Comparison of ENCODE assay signal across 9 cellular contexts in genomic region chr17:35373532-35373983, GRCh38. TPM values are rescaled to one million over a fixed set of nuclear protein-coding genes. Genes with fewer than 3 reads are reported as not detected.
DNase-seq lines count a peak whose midpoint lies in the region; TF ChIP-seq lines count a peak whose summit lies in the region.
"Had no signal": no experiment of that assay in that cellular context is flagged by ENCODE, and none has a peak within 500 bp of the region (broad histone marks: within the 10 kb centered on the region; RNA-seq: fewer than 3 reads in every experiment).

TSS of gene SLFN11 (minus strand) at chr17:35373621. CDS start at chr17:35363807, 9,814 bp downstream.

- peak within 1 kb of the TSS; percentile 96 for H3K9ac ChIP-seq in mesenchymal stem cell (ENCODE audit: low read length)

- 2% methylated on average over 22 of the region's 22 CpGs for WGBS in mesenchymal stem cell

- peak; percentile 46 for DNase-seq in D341Med (ENCODE audit: low spot score)
- peak; percentile 63 for DNase-seq in NCI-H460 (ENCODE audit: extremely low read depth, low read depth)
- DNase-seq in activated CD8-positive, alpha-beta memory T cell treated with anti-CD3 and anti-CD28 coated beads for 4 hours (ENCODE audit: low read depth in 2 of 2), result peak; percentile 83 to 85
- peak; percentile 78 to 85 (median 83) for DNase-seq in effector memory CD4-positive, alpha-beta T cell
- DNase-seq in mesenchymal stem cell, result peak; percentile 86
- peak; percentile 76 for DNase-seq in stimulated activated CD8-positive, alpha-beta memory T cell treated with anti-CD3 and anti-CD28 coated beads, Interleukin-12 subunit alpha, Interleukin-12 subunit beta, amount 100 ng/mL, for 4 hours (ENCODE audit: low read depth)
- DNase-seq in retina, result no peak

- H3K4me1 ChIP-seq in HEK293 (ENCODE audit: control insufficient read depth, insufficient read depth, low read length), result peaks cover 10% of the 10 kb centered on the region
- no peaks in the 10 kb centered on the region for H3K4me1 ChIP-seq in effector memory CD4-positive, alpha-beta T cell (ENCODE audit: control insufficient read depth, insufficient read depth, low read length, poor library complexity, severe bottlenecking)
- H3K4me1 ChIP-seq in mesenchymal stem cell (ENCODE audit: control insufficient read depth, insufficient read depth, low read depth, low read length), result peaks cover 8% of the 10 kb centered on the region

- H2BK12ac ChIP-seq in mesenchymal stem cell (ENCODE audit: low read length in 2 of 2), result no peak within 1 kb of the TSS

- H3K4ac ChIP-seq in mesenchymal stem cell (ENCODE audit: low read depth in 1 of 2, low read length in 2 of 2), result peak within 1 kb of the TSS in 1 of 2 experiments; percentile 30

- peak within 1 kb of the TSS in 1 of 2 experiments; percentile 23 for H3K23ac ChIP-seq in mesenchymal stem cell (ENCODE audit: low read length in 2 of 2)

- H3K27ac ChIP-seq in HEK293 (ENCODE audit: extremely low read depth, low read depth, low read length), result peak within 1 kb of the TSS; percentile 100
- peak within 1 kb of the TSS; percentile 86 for H3K27ac ChIP-seq in effector memory CD4-positive, alpha-beta T cell (ENCODE audit: insufficient read depth, low read length, poor library complexity, severe bottlenecking)
- H3K27ac ChIP-seq in mesenchymal stem cell (ENCODE audit: low read length, poor library complexity, severe bottlenecking), result no peak within 1 kb of the TSS
- H3K27ac ChIP-seq: epithelial cell of prostate had no signal

- H4K91ac ChIP-seq in mesenchymal stem cell (ENCODE audit: low read length), result no peak within 1 kb of the TSS

- peak within 1 kb of the TSS; percentile 51 for H2BK5ac ChIP-seq in mesenchymal stem cell (ENCODE audit: low read depth, low read length, poor library complexity, severe bottlenecking)

- CTCF ChIA-PET in HEK293 (lab: Yijun Ruan, JAX), result interaction anchor here (0.7 to 2.7 kb wide), 4 partner anchors 60 to 390 kb away, joined by 3 to 8 read pairs (median 4); no protein-coding TSS in a partner anchor

- TF ChIP-seq CTCF in HEK293 (tag by site-specific recombination; IDR thresholded peaks at IDR 0.05), result no peak

- H3K79me1 ChIP-seq in mesenchymal stem cell (replicated peaks; ENCODE audit: low read length, poor library complexity, severe bottlenecking), result no peaks in the 10 kb centered on the region

- peak within 1 kb of the TSS; percentile 3 to 18 for H3K18ac ChIP-seq in mesenchymal stem cell (ENCODE audit: low read depth in 1 of 2, low read length in 2 of 2)

- H3K36me3 ChIP-seq in HEK293 (ENCODE audit: control insufficient read depth in 2 of 2, insufficient read depth in 1 of 2, low read length in 2 of 2) (peaks cover 17 to 18% of the 10 kb centered on the region in 2 experiments), mesenchymal stem cell (ENCODE audit: control insufficient read depth in 1 of 2, insufficient read depth in 2 of 2, low read depth in 1 of 2, low read length in 2 of 2) (peaks cover 0 to 9% of the 10 kb centered on the region in 2 experiments)
- no peaks in the 10 kb centered on the region for H3K36me3 ChIP-seq in effector memory CD4-positive, alpha-beta T cell (ENCODE audit: control insufficient read depth, insufficient read depth, low read length)

- peak within 1 kb of the TSS; percentile 88 for H3K4me3 ChIP-seq in HEK293 (ENCODE audit: low read depth, low read length)
- H3K4me3 ChIP-seq in effector memory CD4-positive, alpha-beta T cell (ENCODE audit: insufficient read depth, low read depth, low read length, poor library complexity, severe bottlenecking), result peak within 1 kb of the TSS; percentile 81
- H3K4me3 ChIP-seq in mesenchymal stem cell (ENCODE audit: insufficient read depth in 1 of 2, low read depth in 1 of 2, low read length in 2 of 2), result peak within 1 kb of the TSS; percentile 65 to 85

- no peak within 1 kb of the TSS for H2AK5ac ChIP-seq in mesenchymal stem cell (ENCODE audit: low read length, severe bottlenecking)

- H3K4me2 ChIP-seq in mesenchymal stem cell (ENCODE audit: low read length, poor library complexity, severe bottlenecking), result peak within 1 kb of the TSS; percentile 100

- H3K9me3 ChIP-seq in HEK293 (ENCODE audit: control insufficient read depth, insufficient read depth, low read depth, low read length) (no peaks in the 10 kb centered on the region), mesenchymal stem cell (ENCODE audit: control insufficient read depth, low read length) (peaks cover 6% of the 10 kb centered on the region)
- no peaks in the 10 kb centered on the region for H3K9me3 ChIP-seq in effector memory CD4-positive, alpha-beta T cell (ENCODE audit: control insufficient read depth, low read length)

- POLR2A ChIA-PET in HEK293 (lab: Yijun Ruan, JAX), result interaction anchor here (0.6 to 2.7 kb wide), 33 partner anchors 8 to 614 kb away, joined by 3 to 54 read pairs (median 5); partner anchors contain the start of genes PEX12, RAD51D, RFFL and SLFN12

- no peaks in the 10 kb centered on the region for H3K27me3 ChIP-seq in effector memory CD4-positive, alpha-beta T cell (replicated peaks; ENCODE audit: control insufficient read depth, insufficient read depth, low read length, poor library complexity, severe bottlenecking)
- H3K27me3 ChIP-seq in mesenchymal stem cell (ENCODE audit: control insufficient read depth in 1 of 2, insufficient read depth in 1 of 2, low read length in 2 of 2), result peaks cover 0 to 33% of the 10 kb centered on the region in 2 experiments

- no peak within 1 kb of the TSS for H2BK15ac ChIP-seq in mesenchymal stem cell (ENCODE audit: low read depth, poor library complexity, severe bottlenecking)

- H4K8ac ChIP-seq in mesenchymal stem cell (ENCODE audit: low read length), result peak within 1 kb of the TSS; percentile 42

- H2BK120ac ChIP-seq in mesenchymal stem cell (ENCODE audit: low read depth, low read length), result peak within 1 kb of the TSS; percentile 61

- no peak within 1 kb of the TSS for H3K14ac ChIP-seq in mesenchymal stem cell (ENCODE audit: low read length in 2 of 2)

- peak within 1 kb of the TSS; percentile 86 for H2AFZ ChIP-seq in mesenchymal stem cell (ENCODE audit: low read depth, low read length)

TF ChIP-seq in HEK293, 187 proteins besides CTCF, POLR2A, EP300 and RAD21 (continues in another document):
- TF ChIP-seq ZNF596 (tag by site-specific recombination; IDR thresholded peaks at IDR 0.05), result 0 out of 2 replicates have a peak, but pooled peaks have one; percentile 32
- TF ChIP-seq GLIS2 (tag by site-specific recombination; IDR thresholded peaks at IDR 0.05), result peak; percentile 87
- TF ChIP-seq ZBTB26 (tag by site-specific recombination; optimal IDR thresholded peaks at IDR 0.05), result peak; percentile 15
- peak; percentile 93 for TF ChIP-seq EGR2 (tag by site-specific recombination; IDR thresholded peaks at IDR 0.05; ENCODE audit: low read depth)
- TF ChIP-seq ZNF324 (tag by site-specific recombination; IDR thresholded peaks at IDR 0.05), result peak; percentile 55; the same call in 1 of the 2 replicates
- TF ChIP-seq ZNF529 (tag by site-specific recombination; IDR thresholded peaks at IDR 0.05; ENCODE audit: insufficient replicate concordance), result no peak
- peak; percentile 91 for TF ChIP-seq ZNF561 (tag by site-specific recombination; IDR thresholded peaks at IDR 0.05; ENCODE audit: borderline replicate concordance)
- peak; percentile 97 for TF ChIP-seq ZFHX2 (tag by site-specific recombination; conservative IDR thresholded peaks at IDR 0.05)
- no peak for TF ChIP-seq ZNF423 (tag by site-specific recombination; IDR thresholded peaks at IDR 0.05)
- 0 out of 2 replicates have a peak, but pooled peaks have one; percentile 46 for TF ChIP-seq KLF17 (tag by site-specific recombination; IDR thresholded peaks at IDR 0.05)
- 0 out of 2 replicates have a peak, but pooled peaks have one; percentile 49 for TF ChIP-seq ZNF843 (tag by site-specific recombination; IDR thresholded peaks at IDR 0.05)
- peak; percentile 31; the same call in 1 of the 2 replicates for TF ChIP-seq KLF10 (tag by site-specific recombination; IDR thresholded peaks at IDR 0.05)
- peak; percentile 17; the same call in 1 of the 2 replicates for TF ChIP-seq ZNF660 (tag by site-specific recombination; IDR thresholded peaks at IDR 0.05)
- no peak for TF ChIP-seq ZNF837 (tag by site-specific recombination; IDR thresholded peaks at IDR 0.05)
- TF ChIP-seq ZNF76 (tag by site-specific recombination; IDR thresholded peaks at IDR 0.05; ENCODE audit: borderline replicate concordance, low read depth), result peak; percentile 56
- TF ChIP-seq KLF16 (tag by site-specific recombination; IDR thresholded peaks at IDR 0.05), result peak; percentile 52; the same call in 1 of the 2 replicates
- TF ChIP-seq KLF8 (tag by site-specific recombination; IDR thresholded peaks at IDR 0.05), result peak; percentile 81; the same call in 1 of the 2 replicates
- no peak for TF ChIP-seq ZNF747 (tag by site-specific recombination; IDR thresholded peaks at IDR 0.05)
- peak; percentile 53; the same call in 1 of the 2 replicates for TF ChIP-seq KLF1 (tag by site-specific recombination; IDR thresholded peaks at IDR 0.05)
- TF ChIP-seq ZFP69B (tag by site-specific recombination; IDR thresholded peaks at IDR 0.05), result peak; percentile 70; the same call in 1 of the 2 replicates
- TF ChIP-seq ZXDB (tag by site-specific recombination; IDR thresholded peaks at IDR 0.05), result peak; percentile 64
- TF ChIP-seq ZSCAN23 (tag by site-specific recombination; IDR thresholded peaks at IDR 0.05), result 0 out of 2 replicates have a peak, but pooled peaks have one; percentile 1

RNA-seq across cellular contexts. Expression of gene SLFN11, which starts in this region (rescaled TPM):
- total RNA-seq in NCI-H460 (2014; rRNA removed; shearing (Covaris generic)), result 25.7 and 28.5 TPM in 2 replicates
- polyA plus RNA-seq in NCI-H460 (2014; cell fraction: nucleus; rRNA removed), result 29.3 and 42.3 TPM in 2 replicates
- 4.6 TPM for polyA plus RNA-seq in mesenchymal stem cell (2013, experiment 1 of 2)
- 4.6 TPM for polyA plus RNA-seq in mesenchymal stem cell (2013, experiment 2 of 2)
